In the genomic region with DNA sequence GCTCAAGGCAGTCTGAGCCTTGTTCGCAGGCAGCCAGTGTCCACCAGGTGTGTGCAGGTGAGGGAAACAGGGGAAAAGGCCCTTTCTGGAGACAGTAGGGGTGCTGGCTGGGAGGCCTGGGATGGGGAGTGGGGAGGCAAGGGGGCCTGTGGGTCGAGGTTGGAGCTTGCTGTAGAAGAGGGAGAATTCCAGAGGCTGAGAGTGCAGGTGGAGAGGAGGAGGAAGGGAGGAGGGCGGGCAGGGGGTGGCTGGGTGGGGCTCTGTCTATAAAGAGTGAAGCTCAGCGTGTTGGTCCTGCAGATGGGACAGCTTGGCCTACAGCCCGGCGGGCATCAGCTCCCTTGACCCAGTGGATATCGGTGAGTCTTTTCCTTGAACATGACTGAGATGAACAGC, we compare ENCODE assay signal across 20 cellular contexts. TPM values are rescaled to one million over a fixed set of nuclear protein-coding genes. Genes with fewer than 3 reads are reported as not detected.
A peak's percentile ranks its signal among the peaks of the same experiment; 100 is the strongest.
DNase-seq lines count a peak whose midpoint lies in the region; ATAC-seq and TF ChIP-seq lines count a peak whose summit lies in the region.
"Had no signal": no experiment of that assay in that cellular context is flagged by ENCODE, and none has a peak within 500 bp of the region (broad histone marks: within the 10 kb centered on the region; RNA-seq: fewer than 3 reads in every experiment).

Gene CCL25, plus strand, starts transcription at position 297 of the 396 bp plus-strand sequence. CDS start 290 bp downstream, outside the sequence.

- no peaks in the 10 kb centered on the region for H3K9me3 ChIP-seq in CD8-positive, alpha-beta T cell (ENCODE audit: low read length)
- no peaks in the 10 kb centered on the region for H3K9me3 ChIP-seq in neural progenitor cell (ENCODE audit: low read depth)
- H3K9me3 ChIP-seq: ascending aorta, BE2C, left ventricle myocardium inferior had no signal

- H3K4me1 ChIP-seq in CD8-positive, alpha-beta T cell (ENCODE audit: insufficient read depth, low read length): peaks cover 16% of the 10 kb centered on the region
- H3K4me1 ChIP-seq in GM23338 (ENCODE audit: insufficient read depth) (peaks cover 8% of the 10 kb centered on the region), neural progenitor cell (peaks cover 26% of the 10 kb centered on the region)
- H3K4me1 ChIP-seq: ascending aorta, BE2C, parathyroid adenoma had no signal

- no peaks in the 10 kb centered on the region for H3K36me3 ChIP-seq in CD8-positive, alpha-beta T cell (ENCODE audit: insufficient read depth, low read length)
- H3K36me3 ChIP-seq in GM23338 (ENCODE audit: insufficient read depth) (no peaks in the 10 kb centered on the region), neural progenitor cell (no peaks in the 10 kb centered on the region)
- H3K36me3 ChIP-seq: ascending aorta, BE2C, left ventricle myocardium inferior, WERI-Rb-1 had no signal

- no peaks in the 10 kb centered on the region for H3K9me2 ChIP-seq in GM23338 (ENCODE audit: insufficient read depth)

- CTCF ChIA-PET in CD8-positive, alpha-beta T cell (lab: Charles Lee): no interaction called here

- H2AFZ ChIP-seq in GM23338 (peak within 1 kb of the TSS; percentile 87; the same call in 1 of the 2 replicates), neural progenitor cell (replicated peaks) (no peak within 1 kb of the TSS)
- H2AFZ ChIP-seq: parathyroid adenoma had no signal

- no peak for DNase-seq in CD8-positive, alpha-beta T cell
- DNase-seq in GM23338 (ENCODE audit: low spot score) (no peak), neural progenitor cell (ENCODE audit: low spot score) (no peak), NCI-H345 treated with DMSO at 0.1 percent for 48 hours (lab: John Stamatoyannopoulos, UW; ENCODE audit: unreplicated experiment) (no peak), LoVo (ENCODE audit: low spot score) (no peak)
- DNase-seq in activated naive CD8-positive, alpha-beta T cell treated with anti-CD3 and anti-CD28 coated beads for 36 hours: no peak
- DNase-seq: BE2C, DMS153, endodermal cell, head of caudate nucleus, left ventricle myocardium inferior, NCI-H187, SW 1271, WERI-Rb-1 had no signal

- no peaks in the 10 kb centered on the region for H3K79me2 ChIP-seq in GM23338 (replicated peaks; ENCODE audit: insufficient read depth)
- no peaks in the 10 kb centered on the region for H3K79me2 ChIP-seq in neural progenitor cell (ENCODE audit: low read depth)
- H3K79me2 ChIP-seq: parathyroid adenoma had no signal

- no peaks in the 10 kb centered on the region for H3K27me3 ChIP-seq in CD8-positive, alpha-beta T cell (ENCODE audit: insufficient read depth, low read length)
- peaks cover 5% of the 10 kb centered on the region; the same call in 1 of the 2 replicates for H3K27me3 ChIP-seq in GM23338 (ENCODE audit: insufficient read depth)
- peaks cover 24% of the 10 kb centered on the region for H3K27me3 ChIP-seq in neural progenitor cell
- H3K27me3 ChIP-seq: BE2C had no signal

- no peaks in the 10 kb centered on the region for H3K9me3 Mint-ChIP-seq in CD8-positive, alpha-beta T cell
- H3K9me3 Mint-ChIP-seq in GM23338 (no peaks in the 10 kb centered on the region), neural progenitor cell (no peaks in the 10 kb centered on the region)
- H3K9me3 Mint-ChIP-seq in activated naive CD8-positive, alpha-beta T cell treated with anti-CD3 and anti-CD28 coated beads for 36 hours: no peaks in the 10 kb centered on the region
- H3K9me3 Mint-ChIP-seq: endodermal cell had no signal

- H3K27ac ChIP-seq in CD8-positive, alpha-beta T cell (ENCODE audit: low read depth, low read length): no peak within 1 kb of the TSS
- no peak within 1 kb of the TSS for H3K27ac ChIP-seq in GM23338 (ENCODE audit: low read depth)
- H3K27ac ChIP-seq in neural progenitor cell: no peak within 1 kb of the TSS
- H3K27ac ChIP-seq: ascending aorta, left ventricle myocardium inferior, parathyroid adenoma, WERI-Rb-1 had no signal

- no peak within 1 kb of the TSS for H3K9ac ChIP-seq in neural progenitor cell
- H3K9ac ChIP-seq: parathyroid adenoma had no signal

- intact Hi-C loops in CD8-positive, alpha-beta T cell (cut with DNase I, micrococcal nuclease): no loop called here

- H3K36me3 Mint-ChIP-seq in CD8-positive, alpha-beta T cell: no peaks in the 10 kb centered on the region
- no peaks in the 10 kb centered on the region for H3K36me3 Mint-ChIP-seq in GM23338 (ENCODE audit: low read depth)
- H3K36me3 Mint-ChIP-seq in activated naive CD8-positive, alpha-beta T cell treated with anti-CD3 and anti-CD28 coated beads for 36 hours: no peaks in the 10 kb centered on the region
- H3K36me3 Mint-ChIP-seq in neural progenitor cell: no peaks in the 10 kb centered on the region

- 0 out of 2 replicates have a peak, but pooled peaks cover 3% of the 10 kb centered on the region for H3F3A ChIP-seq in GM23338 (replicated peaks; ENCODE audit: low read depth)
- peaks cover 27% of the 10 kb centered on the region for H3F3A ChIP-seq in neural progenitor cell (ENCODE audit: low read depth)

- ATAC-seq in CD8-positive, alpha-beta T cell: no peak
- ATAC-seq in GM23338 (no peak), HG03159 (IDR thresholded peaks at IDR 0.05; ENCODE audit: unreplicated experiment) (no peak)

- H3K4me3 Mint-ChIP-seq in CD8-positive, alpha-beta T cell: no peak within 1 kb of the TSS
- H3K4me3 Mint-ChIP-seq in GM23338: peak within 1 kb of the TSS; percentile 3; the same call in 1 of the 3 replicates
- peak within 1 kb of the TSS; percentile 25 for H3K4me3 Mint-ChIP-seq in activated naive CD8-positive, alpha-beta T cell treated with anti-CD3 and anti-CD28 coated beads for 36 hours
- no peak within 1 kb of the TSS for H3K4me3 Mint-ChIP-seq in neural progenitor cell
- H3K4me3 Mint-ChIP-seq: endodermal cell had no signal

- peak within 1 kb of the TSS; percentile 55 for H3K4me2 ChIP-seq in GM23338
- peak within 1 kb of the TSS; percentile 49 for H3K4me2 ChIP-seq in neural progenitor cell

- no peak for TF ChIP-seq CTCF in CD8-positive, alpha-beta T cell (IDR thresholded peaks at IDR 0.05)
- TF ChIP-seq CTCF in GM23338 (conservative IDR thresholded peaks at IDR 0.05; ENCODE audit: low read depth in 2 of 2) (no peak), neural progenitor cell (IDR thresholded peaks at IDR 0.05) (no peak)

- POLR2A ChIA-PET in CD8-positive, alpha-beta T cell (lab: Charles Lee): no interaction called here

- H4K20me1 ChIP-seq in GM23338 (replicated peaks; ENCODE audit: insufficient read depth): no peaks in the 10 kb centered on the region
- H4K20me1 ChIP-seq in neural progenitor cell (ENCODE audit: low read depth): no peaks in the 10 kb centered on the region

- H3K4me1 Mint-ChIP-seq in CD8-positive, alpha-beta T cell (ENCODE audit: low read depth): peaks cover 14% of the 10 kb centered on the region
- peaks cover 18% of the 10 kb centered on the region for H3K4me1 Mint-ChIP-seq in GM23338
- peaks cover 12% of the 10 kb centered on the region for H3K4me1 Mint-ChIP-seq in activated naive CD8-positive, alpha-beta T cell treated with anti-CD3 and anti-CD28 coated beads for 36 hours
- H3K4me1 Mint-ChIP-seq in neural progenitor cell: peaks cover 10% of the 10 kb centered on the region

- peaks cover 3% of the 10 kb centered on the region for H3K27me3 Mint-ChIP-seq in CD8-positive, alpha-beta T cell (ENCODE audit: low read depth)
- H3K27me3 Mint-ChIP-seq in GM23338 (ENCODE audit: insufficient read depth, low read depth, poor library complexity) (peaks cover 33% of the 10 kb centered on the region), neural progenitor cell (ENCODE audit: insufficient read depth, low read depth) (peaks cover 14% of the 10 kb centered on the region)
- H3K27me3 Mint-ChIP-seq in activated naive CD8-positive, alpha-beta T cell treated with anti-CD3 and anti-CD28 coated beads for 36 hours: peaks cover 5% of the 10 kb centered on the region

- H3K4me3 ChIP-seq in CD8-positive, alpha-beta T cell (ENCODE audit: low read depth, low read length): no peak within 1 kb of the TSS
- H3K4me3 ChIP-seq in GM23338 (no peak within 1 kb of the TSS), neural progenitor cell (no peak within 1 kb of the TSS)
- H3K4me3 ChIP-seq: ascending aorta, left ventricle myocardium inferior had no signal

- H3K27ac Mint-ChIP-seq in CD8-positive, alpha-beta T cell: peak within 1 kb of the TSS; percentile 79
- no peak within 1 kb of the TSS for H3K27ac Mint-ChIP-seq in GM23338
- peak within 1 kb of the TSS; percentile 80 for H3K27ac Mint-ChIP-seq in activated naive CD8-positive, alpha-beta T cell treated with anti-CD3 and anti-CD28 coated beads for 36 hours
- no peak within 1 kb of the TSS for H3K27ac Mint-ChIP-seq in neural progenitor cell
- H3K27ac Mint-ChIP-seq: endodermal cell had no signal

TF ChIP-seq in GM23338, 12 proteins besides CTCF, POLR2A, EP300 and RAD21:
- no peak for TF ChIP-seq EZH2phosphoT487 (IDR thresholded peaks at IDR 0.05; ENCODE audit: unreplicated experiment)
TF ChIP-seq in GM23338: peak in this region for 0.

RNA-seq across cellular contexts. Expression of gene CCL25, which starts in this region (rescaled TPM):
- total RNA-seq in CD8-positive, alpha-beta T cell: not detected
- 0.52 TPM in 1 of 2 replicates, not detected in the other for total RNA-seq in GM23338 (2014; rRNA removed; shearing (Covaris generic))
- polyA plus RNA-seq in GM23338 (2016; fragmentation: Nextera tagmentation; extraction: Ambion mirVana): 0.73 and 0.97 TPM in 2 replicates
- 1 to 10 TPM in 1 of 2 experiments, under 1 TPM in 1; 0.30 to 1.2 TPM for total RNA-seq in activated naive CD8-positive, alpha-beta T cell treated with anti-CD3 and anti-CD28 coated beads for 36 hours
- 1.2 TPM in 1 of 2 replicates, not detected in the other for total RNA-seq in neural progenitor cell (ENCODE audit: low replicate concordance)
- total RNA-seq: ascending aorta, cerebellum, endodermal cell, fibroblast of lung, left ventricle myocardium inferior, NCI-H460 had no signal
- polyA plus RNA-seq: fibroblast of lung had no signal

Comparison
In these comparisons a context has a peak if more than half of its experiments do, and no peak if none do; other contexts are left out.
1. H3K27ac Mint-ChIP-seq: peak in CD8-positive, alpha-beta T cell (single experiment) and activated naive CD8-positive, alpha-beta T cell treated with anti-CD3 and anti-CD28 coated beads for 36 hours (single experiment); none in GM23338 (single experiment) and neural progenitor cell (single experiment).
2. H3K4me3 Mint-ChIP-seq: peak in GM23338 (single experiment) and activated naive CD8-positive, alpha-beta T cell treated with anti-CD3 and anti-CD28 coated beads for 36 hours (single experiment); none in CD8-positive, alpha-beta T cell (single experiment) and neural progenitor cell (single experiment).